ENCODE assay signal across 8 cellular contexts in genomic region chr15:34588046-34588674, GRCh38. TPM values are rescaled to one million over a fixed set of nuclear protein-coding genes. Genes with fewer than 3 reads are reported as not detected.
DNase-seq lines count a peak whose midpoint lies in the region; ATAC-seq and TF ChIP-seq lines count a peak whose summit lies in the region.

No MANE protein-coding gene starts in this region.

- peak overlapping the region; percentile 64 for H3K4me3 Mint-ChIP-seq in activated CD4-positive, alpha-beta memory T cell treated with anti-CD3 and anti-CD28 coated beads, Interleukin-2, amount 10 ng/mL, durations not matched to agents 7 days and 5 days
- peak overlapping the region; percentile 15 for H3K4me3 Mint-ChIP-seq in endodermal cell

- H3K27ac Mint-ChIP-seq in activated CD4-positive, alpha-beta memory T cell treated with anti-CD3 and anti-CD28 coated beads, Interleukin-2, amount 10 ng/mL, durations not matched to agents 7 days and 5 days: no peak overlapping the region
- no peak overlapping the region for H3K27ac Mint-ChIP-seq in endodermal cell

- TF ChIP-seq CTCF in endodermal cell (conservative IDR thresholded peaks at IDR 0.05): peak; percentile 88
- peak; percentile 51 for TF ChIP-seq CTCF in mucosa of descending colon (IDR thresholded peaks at IDR 0.05)
- peak in 5 of 7 experiments; percentile 55 to 72 (median 68) for TF ChIP-seq CTCF in stomach (IDR thresholded peaks at IDR 0.05)

- no peak for TF ChIP-seq EP300 in stomach (IDR thresholded peaks at IDR 0.05)

- peak overlapping the region; percentile 53 for H3K4me3 ChIP-seq in endodermal cell (ENCODE audit: low read length)
- H3K4me3 ChIP-seq in mucosa of descending colon: no peak overlapping the region
- H3K4me3 ChIP-seq in stomach: peak overlapping the region; percentile 20 to 27 (median 22)

- H3K36me3 ChIP-seq in endodermal cell (ENCODE audit: control insufficient read depth, insufficient read depth, low read length) (no peaks in the 10 kb centered on the region), mucosa of descending colon (ENCODE audit: low read depth) (no peaks in the 10 kb centered on the region), stomach (no peaks in the 10 kb centered on the region)

- CTCF ChIA-PET in activated CD4-positive, alpha-beta memory T cell treated with anti-CD3 and anti-CD28 coated beads, Interleukin-2, amount 10 ng/mL, durations not matched to agents 7 days and 5 days (lab: Charles Lee): interaction anchor here (0.6 to 2.2 kb wide), 17 partner anchors 10 to 1077 kb away, joined by 3 to 34 read pairs (median 5); partner anchors contain the start of genes KATNBL1, LPCAT4, NOP10 and NUTM1

- WGBS in endodermal cell (ENCODE audit: insufficient coverage in 1 of 2, insufficient read length in 1 of 2), 2 experiments: 40 to 43% methylated on average over 3 to 9 of the region's 10 CpGs
- WGBS in stomach, 5 donors: 12 to 23% (median 21%) methylated on average over 10 of the region's 10 CpGs

- H3K9ac ChIP-seq in endodermal cell (ENCODE audit: extremely low read depth, low read length, poor library complexity, severe bottlenecking): no peak overlapping the region

- no peak for TF ChIP-seq POLR2A in stomach (IDR thresholded peaks at IDR 0.05)

- H3K4me1 Mint-ChIP-seq in activated CD4-positive, alpha-beta memory T cell treated with anti-CD3 and anti-CD28 coated beads, Interleukin-2, amount 10 ng/mL, durations not matched to agents 7 days and 5 days: peaks cover 27% of the 10 kb centered on the region
- H3K4me1 Mint-ChIP-seq in endodermal cell: peaks cover 2% of the 10 kb centered on the region

- POLR2A ChIA-PET in activated CD4-positive, alpha-beta memory T cell treated with anti-CD3 and anti-CD28 coated beads, Interleukin-2, amount 10 ng/mL, durations not matched to agents 7 days and 5 days (lab: Charles Lee): interaction anchor here (0.6 to 1.3 kb wide), 4 partner anchors 220 to 346 kb away, joined by 3 to 5 read pairs (median 3); partner anchors contain the start of genes NOP10 and NUTM1

- H3K36me3 Mint-ChIP-seq in activated CD4-positive, alpha-beta memory T cell treated with anti-CD3 and anti-CD28 coated beads, Interleukin-2, amount 10 ng/mL, durations not matched to agents 7 days and 5 days (ENCODE audit: low read depth): no peaks in the 10 kb centered on the region
- H3K36me3 Mint-ChIP-seq in endodermal cell (ENCODE audit: low read depth): no peaks in the 10 kb centered on the region

- H3K27me3 Mint-ChIP-seq in activated CD4-positive, alpha-beta memory T cell treated with anti-CD3 and anti-CD28 coated beads, Interleukin-2, amount 10 ng/mL, durations not matched to agents 7 days and 5 days: peaks cover 23% of the 10 kb centered on the region
- peaks cover 23% of the 10 kb centered on the region for H3K27me3 Mint-ChIP-seq in endodermal cell (ENCODE audit: insufficient read depth)

- H3K9me3 ChIP-seq in endodermal cell (ENCODE audit: control insufficient read depth, low read length) (no peaks in the 10 kb centered on the region), mucosa of descending colon (no peaks in the 10 kb centered on the region), stomach (no peaks in the 10 kb centered on the region)

- H3K27me3 ChIP-seq in endodermal cell (ENCODE audit: control insufficient read depth, insufficient read depth, low read length, poor library complexity, severe bottlenecking): no peaks in the 10 kb centered on the region
- H3K27me3 ChIP-seq in stomach: peaks cover 0 to 12% (median 0%) of the 10 kb centered on the region in 3 donors

- H3K27ac ChIP-seq in endodermal cell (ENCODE audit: low read depth, low read length) (no peak overlapping the region), stomach (no peak overlapping the region)

- intact Hi-C loops in mucosa of descending colon (cut with DNase I, micrococcal nuclease): no loop called here
- intact Hi-C loops in stomach (cut with DNase I; ENCODE audit: low total_unique reads): loop anchor here (10.0 kb wide), 2 partner anchors 243 to 343 kb away; partner anchors contain the start of genes NOP10 and NUTM1

- peak; percentile 38 for ATAC-seq in HG03460 (IDR thresholded peaks at IDR 0.05; ENCODE audit: unreplicated experiment)
- ATAC-seq in mucosa of descending colon: peak; percentile 55

- H3K4me1 ChIP-seq in endodermal cell (ENCODE audit: control insufficient read depth, insufficient read depth, low read length): no peaks in the 10 kb centered on the region
- peaks cover 5% of the 10 kb centered on the region for H3K4me1 ChIP-seq in mucosa of descending colon (ENCODE audit: low read depth)
- peaks cover 5 to 14% (median 12%) of the 10 kb centered on the region in 4 donors for H3K4me1 ChIP-seq in stomach

- DNase-seq in activated CD8-positive, alpha-beta memory T cell treated with anti-CD3 and anti-CD28 coated beads for 24 hours: peak; percentile 71
- no peak for DNase-seq in activated CD8-positive, alpha-beta memory T cell treated with anti-CD3 and anti-CD28 coated beads, Interleukin-2, amount 50 U/mL, for 48 hours
- peak; percentile 19 for DNase-seq in NCI-H748 treated with DMSO at 0.1 percent for 48 hours (lab: John Stamatoyannopoulos, UW)
- DNase-seq in activated CD4-positive, alpha-beta memory T cell treated with anti-CD3 and anti-CD28 coated beads, Interleukin-2, amount 10 ng/mL, durations not matched to agents 7 days and 5 days: peak; percentile 74
- DNase-seq in endodermal cell: peak; percentile 82
- peak in 1 of 3 donors; percentile 69 for DNase-seq in mucosa of descending colon
- DNase-seq in stomach: peak; percentile 64

- H3K9me3 Mint-ChIP-seq in activated CD4-positive, alpha-beta memory T cell treated with anti-CD3 and anti-CD28 coated beads, Interleukin-2, amount 10 ng/mL, durations not matched to agents 7 days and 5 days: no peaks in the 10 kb centered on the region
- no peaks in the 10 kb centered on the region for H3K9me3 Mint-ChIP-seq in endodermal cell

RNA-seq across cellular contexts. Expression of gene GOLGA8B, which starts 4.7 kb away (rescaled TPM):
- 100 to 1,000 TPM; 252 to 258 TPM for total RNA-seq in activated CD4-positive, alpha-beta memory T cell treated with anti-CD3 and anti-CD28 coated beads, Interleukin-2, amount 10 ng/mL, durations not matched to agents 7 days and 5 days
- total RNA-seq in endodermal cell (10 to 100 TPM; 74.9 to 98.6 TPM), mucosa of descending colon (10 to 100 TPM; 17.2 to 75.3 (median 22.7) TPM), stomach (100 to 1,000 TPM in 2 of 5 donors, 10 to 100 TPM in 3; 26.8 to 199 (median 96.0) TPM)
- polyA plus RNA-seq in endodermal cell (2013, experiment 1 of 2): 65.2 TPM
- polyA plus RNA-seq in endodermal cell (2013, experiment 2 of 2): 55.6 TPM
- polyA plus RNA-seq in stomach: 10 to 100 TPM in 2 of 3 donors, 1 to 10 TPM in 1; 8.9 to 20.8 (median 13.3) TPM
